ENCODE assay signal across 19 cellular contexts in the genomic region with DNA sequence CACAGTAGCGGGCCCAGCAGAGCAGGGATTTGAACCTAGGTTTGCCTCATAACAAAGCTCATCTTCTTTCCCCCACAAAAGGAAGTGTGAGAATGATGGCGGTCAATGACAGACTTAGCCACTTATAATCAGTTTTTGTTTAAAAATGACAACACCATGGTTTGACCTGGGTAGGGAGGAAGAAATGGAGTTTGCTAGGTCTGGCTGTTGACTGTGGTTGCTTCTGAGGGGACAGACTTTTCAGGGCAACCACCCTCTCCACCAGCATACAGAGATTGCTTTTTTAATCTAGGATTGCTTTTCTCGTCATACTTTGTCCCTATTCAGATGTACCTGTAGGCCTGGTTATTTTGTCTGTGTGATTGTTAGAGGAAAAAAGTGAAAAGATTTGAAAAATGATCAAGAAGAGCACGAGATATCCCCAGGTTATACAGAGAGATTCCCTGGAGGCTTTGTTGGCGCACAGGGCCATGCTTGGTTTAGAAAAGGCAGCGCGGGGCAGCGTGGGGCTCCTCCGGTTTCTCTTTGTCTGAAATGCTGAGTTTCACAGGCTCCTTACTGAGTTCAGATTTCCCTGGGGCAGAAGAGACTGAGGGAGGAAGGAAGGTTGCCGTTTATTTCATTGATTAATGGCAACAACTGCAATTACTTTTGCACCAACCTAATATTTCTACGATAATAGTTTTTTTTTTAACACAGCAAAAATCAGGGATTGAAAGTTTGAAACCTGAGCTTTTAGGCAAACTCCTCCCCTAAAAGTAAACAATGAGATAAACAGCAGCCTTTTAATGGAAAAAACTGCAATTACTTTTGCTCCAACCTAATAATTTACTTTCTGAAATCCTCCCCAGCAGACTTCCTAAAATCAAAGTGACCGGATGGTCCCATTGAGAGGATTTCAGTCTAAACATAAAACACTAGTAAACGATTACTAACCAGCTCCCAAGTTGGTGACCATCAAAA.
DNase-seq lines count a peak whose midpoint lies in the region; ATAC-seq and TF ChIP-seq lines count a peak whose summit lies in the region.
"Had no signal": no experiment of that assay in that cellular context is flagged by ENCODE, and none has a peak within 500 bp of the region (broad histone marks: within the 10 kb centered on the region; RNA-seq: fewer than 3 reads in every experiment).

No MANE protein-coding gene starts in this region.

- peak overlapping the region; percentile 24 for H2AFZ ChIP-seq in neuron (ENCODE audit: low read depth, low read length)

- intact Hi-C loops in posterior cingulate gyrus (cut with DNase I): no loop called here
- intact Hi-C loops in CD8-positive, alpha-beta T cell (cut with DNase I, micrococcal nuclease): no loop called here

- H3K27ac Mint-ChIP-seq in stimulated activated naive B cell treated with anti-CD40 and anti-IgM and Interleukin-4, amounts not matched to agents 10 μg/mL and 1 μg/mL and 100 μg/mL, for 72 hours: no peak overlapping the region
- H3K27ac Mint-ChIP-seq in CD8-positive, alpha-beta T cell: no peak overlapping the region
- H3K27ac Mint-ChIP-seq: activated CD4-positive, alpha-beta memory T cell treated with anti-CD3 and anti-CD28 coated beads for 36 hours; stimulated activated naive CD8-positive, alpha-beta T cell treated with anti-CD3 and anti-CD28 coated beads, Interleukin-15, Interleukin-2, amounts not matched to agents 100 ng/mL and 50 ng/mL, for 24 hours; T-helper 1 cell treated with Interleukin-12 subunit alpha and Interleukin-12 subunit beta and Interleukin-4 antibody, amounts not matched to agents 30 μg/mL and 1 μg/mL, for 36 hours had no signal

- H3K9me3 ChIP-seq in neuron (ENCODE audit: low read length): no peaks in the 10 kb centered on the region
- no peaks in the 10 kb centered on the region for H3K9me3 ChIP-seq in CD8-positive, alpha-beta T cell (ENCODE audit: low read length)
- H3K9me3 ChIP-seq: colonic mucosa, left lung had no signal

- ATAC-seq in stimulated activated naive B cell treated with anti-CD40 and anti-IgM and Interleukin-4, amounts not matched to agents 10 μg/mL and 1 μg/mL and 100 μg/mL, for 72 hours (replicated peaks): no peak
- ATAC-seq in CD8-positive, alpha-beta T cell: no peak
- ATAC-seq: foreskin keratinocyte had no signal

- H3K4me1 Mint-ChIP-seq in stimulated activated naive B cell treated with anti-CD40 and anti-IgM and Interleukin-4, amounts not matched to agents 10 μg/mL and 1 μg/mL and 100 μg/mL, for 72 hours: peaks cover 0 to 3% of the 10 kb centered on the region in 2 donors
- no peaks in the 10 kb centered on the region for H3K4me1 Mint-ChIP-seq in CD8-positive, alpha-beta T cell (ENCODE audit: low read depth)

- H3K27me3 ChIP-seq in neuron (ENCODE audit: insufficient read depth, low read length): no peaks in the 10 kb centered on the region
- H3K27me3 ChIP-seq in CD8-positive, alpha-beta T cell (ENCODE audit: insufficient read depth, low read length): peaks cover 5% of the 10 kb centered on the region
- H3K27me3 ChIP-seq: colonic mucosa, foreskin keratinocyte, left lung had no signal

- peaks cover 6 to 9% of the 10 kb centered on the region in 2 donors for H3K27me3 Mint-ChIP-seq in stimulated activated naive B cell treated with anti-CD40 and anti-IgM and Interleukin-4, amounts not matched to agents 10 μg/mL and 1 μg/mL and 100 μg/mL, for 72 hours
- peaks cover 7% of the 10 kb centered on the region for H3K27me3 Mint-ChIP-seq in CD8-positive, alpha-beta T cell (ENCODE audit: low read depth)
- H3K27me3 Mint-ChIP-seq: stimulated activated naive CD8-positive, alpha-beta T cell treated with anti-CD3 and anti-CD28 coated beads, Interleukin-15, Interleukin-2, amounts not matched to agents 100 ng/mL and 50 ng/mL, for 24 hours had no signal

- POLR2A ChIA-PET in HEK293T (lab: Yijun Ruan, JAX): no interaction called here
- POLR2A ChIA-PET in CD8-positive, alpha-beta T cell (lab: Charles Lee): no interaction called here

- no peaks in the 10 kb centered on the region for H3K9me3 Mint-ChIP-seq in stimulated activated naive B cell treated with anti-CD40 and anti-IgM and Interleukin-4, amounts not matched to agents 10 μg/mL and 1 μg/mL and 100 μg/mL, for 72 hours
- H3K9me3 Mint-ChIP-seq in CD8-positive, alpha-beta T cell: no peaks in the 10 kb centered on the region
- H3K9me3 Mint-ChIP-seq: activated CD4-positive, alpha-beta memory T cell treated with anti-CD3 and anti-CD28 coated beads for 36 hours; stimulated activated naive CD8-positive, alpha-beta T cell treated with anti-CD3 and anti-CD28 coated beads, Interleukin-15, Interleukin-2, amounts not matched to agents 100 ng/mL and 50 ng/mL, for 24 hours; T-helper 1 cell treated with Interleukin-12 subunit alpha and Interleukin-12 subunit beta and Interleukin-4 antibody, amounts not matched to agents 30 μg/mL and 1 μg/mL, for 36 hours had no signal

- no peak overlapping the region for H3K4me3 Mint-ChIP-seq in stimulated activated naive B cell treated with anti-CD40 and anti-IgM and Interleukin-4, amounts not matched to agents 10 μg/mL and 1 μg/mL and 100 μg/mL, for 72 hours
- no peak overlapping the region for H3K4me3 Mint-ChIP-seq in CD8-positive, alpha-beta T cell
- H3K4me3 Mint-ChIP-seq: activated CD4-positive, alpha-beta memory T cell treated with anti-CD3 and anti-CD28 coated beads for 36 hours; stimulated activated naive CD8-positive, alpha-beta T cell treated with anti-CD3 and anti-CD28 coated beads, Interleukin-15, Interleukin-2, amounts not matched to agents 100 ng/mL and 50 ng/mL, for 24 hours; T-helper 1 cell treated with Interleukin-12 subunit alpha and Interleukin-12 subunit beta and Interleukin-4 antibody, amounts not matched to agents 30 μg/mL and 1 μg/mL, for 36 hours had no signal

- TF ChIP-seq CTCF in epithelial cell of proximal tubule (conservative IDR thresholded peaks at IDR 0.05; ENCODE audit: low read depth, low read length): no peak
- TF ChIP-seq CTCF in CD8-positive, alpha-beta T cell (IDR thresholded peaks at IDR 0.05): no peak

- H3K36me3 ChIP-seq in neuron (ENCODE audit: insufficient read depth, low read length): no peaks in the 10 kb centered on the region
- no peaks in the 10 kb centered on the region for H3K36me3 ChIP-seq in CD8-positive, alpha-beta T cell (ENCODE audit: insufficient read depth, low read length)
- H3K36me3 ChIP-seq: colonic mucosa, left lung had no signal

- peaks cover 50% of the 10 kb centered on the region for H3K4me1 ChIP-seq in neuron (ENCODE audit: insufficient read depth, low read length)
- no peaks in the 10 kb centered on the region for H3K4me1 ChIP-seq in CD8-positive, alpha-beta T cell (ENCODE audit: insufficient read depth, low read length)
- H3K4me1 ChIP-seq: colonic mucosa, foreskin keratinocyte, left lung had no signal

- no peak overlapping the region for H3K27ac ChIP-seq in CD8-positive, alpha-beta T cell (ENCODE audit: low read depth, low read length)
- H3K27ac ChIP-seq: C4-2B, colonic mucosa, foreskin keratinocyte, left lung had no signal

- DNase-seq in HEK293T (ENCODE audit: extremely low spot score) (peak; percentile 30), NCI-H2171 treated with DMSO at 0.1 percent for 48 hours (lab: John Stamatoyannopoulos, UW) (peak; percentile 54), epithelial cell of proximal tubule (ENCODE audit: low read depth) (no peak), posterior cingulate gyrus (no peak), SIG-M5 treated with dmso at 0.1 percent for 504 hours (lab: John Stamatoyannopoulos, UW; ENCODE audit: unreplicated experiment) (no peak)
- DNase-seq in stimulated activated naive B cell treated with anti-CD40 and anti-IgM and Interleukin-4, amounts not matched to agents 10 μg/mL and 1 μg/mL and 100 μg/mL, for 72 hours: no peak
- DNase-seq in CD8-positive, alpha-beta T cell: no peak
- DNase-seq: activated CD4-positive, alpha-beta memory T cell treated with anti-CD3 and anti-CD28 coated beads for 36 hours; activated naive CD4-positive, alpha-beta T cell treated with Interleukin-2 at 50 U/mL for 16 hours; colonic mucosa; GDM1; left lung; occipital lobe; stimulated activated CD4-positive, alpha-beta T cell treated with anti-CD3 and anti-CD28 coated beads, Interleukin-4, amount 100 ng/mL, for 24 hours had no signal

- CTCF ChIA-PET in HEK293T (lab: Yijun Ruan, JAX): interaction anchor here (0.6 kb wide), 1 partner anchor 345 kb away, joined by 9 read pairs; no protein-coding TSS in a partner anchor
- CTCF ChIA-PET in CD8-positive, alpha-beta T cell (lab: Charles Lee): no interaction called here

- H3K4me3 ChIP-seq in epithelial cell of proximal tubule (ENCODE audit: low read depth, low read length): peak overlapping the region; percentile 20
- no peak overlapping the region for H3K4me3 ChIP-seq in neuron (ENCODE audit: low read length)
- no peak overlapping the region for H3K4me3 ChIP-seq in CD8-positive, alpha-beta T cell (ENCODE audit: low read depth, low read length)
- H3K4me3 ChIP-seq: colonic mucosa, left lung had no signal

- no peaks in the 10 kb centered on the region for H3K36me3 Mint-ChIP-seq in stimulated activated naive B cell treated with anti-CD40 and anti-IgM and Interleukin-4, amounts not matched to agents 10 μg/mL and 1 μg/mL and 100 μg/mL, for 72 hours
- no peaks in the 10 kb centered on the region for H3K36me3 Mint-ChIP-seq in CD8-positive, alpha-beta T cell
- H3K36me3 Mint-ChIP-seq: activated CD4-positive, alpha-beta memory T cell treated with anti-CD3 and anti-CD28 coated beads for 36 hours had no signal

TF ChIP-seq in HEK293T, 16 proteins besides CTCF, POLR2A, EP300 and RAD21:
- TF ChIP-seq BHLHE40 (IDR thresholded peaks at IDR 0.05; ENCODE audit: borderline replicate concordance) (no peak), LEF1 (IDR thresholded peaks at IDR 0.05; ENCODE audit: borderline replicate concordance) (no peak)

Comparison
In these comparisons a context has a peak if more than half of its experiments do, and no peak if none do; other contexts are left out.
1. DNase-seq: peak in HEK293T (single experiment) and NCI-H2171 treated with DMSO at 0.1 percent for 48 hours (single experiment); none in epithelial cell of proximal tubule (single experiment), posterior cingulate gyrus (0 of 10), SIG-M5 treated with dmso at 0.1 percent for 504 hours (single experiment), stimulated activated naive B cell treated with anti-CD40 and anti-IgM and Interleukin-4, amounts not matched to agents 10 μg/mL and 1 μg/mL and 100 μg/mL, for 72 hours (single experiment) and CD8-positive, alpha-beta T cell (0 of 7).